Comparison of ENCODE assay signal across 2 cellular contexts in the genomic region with DNA sequence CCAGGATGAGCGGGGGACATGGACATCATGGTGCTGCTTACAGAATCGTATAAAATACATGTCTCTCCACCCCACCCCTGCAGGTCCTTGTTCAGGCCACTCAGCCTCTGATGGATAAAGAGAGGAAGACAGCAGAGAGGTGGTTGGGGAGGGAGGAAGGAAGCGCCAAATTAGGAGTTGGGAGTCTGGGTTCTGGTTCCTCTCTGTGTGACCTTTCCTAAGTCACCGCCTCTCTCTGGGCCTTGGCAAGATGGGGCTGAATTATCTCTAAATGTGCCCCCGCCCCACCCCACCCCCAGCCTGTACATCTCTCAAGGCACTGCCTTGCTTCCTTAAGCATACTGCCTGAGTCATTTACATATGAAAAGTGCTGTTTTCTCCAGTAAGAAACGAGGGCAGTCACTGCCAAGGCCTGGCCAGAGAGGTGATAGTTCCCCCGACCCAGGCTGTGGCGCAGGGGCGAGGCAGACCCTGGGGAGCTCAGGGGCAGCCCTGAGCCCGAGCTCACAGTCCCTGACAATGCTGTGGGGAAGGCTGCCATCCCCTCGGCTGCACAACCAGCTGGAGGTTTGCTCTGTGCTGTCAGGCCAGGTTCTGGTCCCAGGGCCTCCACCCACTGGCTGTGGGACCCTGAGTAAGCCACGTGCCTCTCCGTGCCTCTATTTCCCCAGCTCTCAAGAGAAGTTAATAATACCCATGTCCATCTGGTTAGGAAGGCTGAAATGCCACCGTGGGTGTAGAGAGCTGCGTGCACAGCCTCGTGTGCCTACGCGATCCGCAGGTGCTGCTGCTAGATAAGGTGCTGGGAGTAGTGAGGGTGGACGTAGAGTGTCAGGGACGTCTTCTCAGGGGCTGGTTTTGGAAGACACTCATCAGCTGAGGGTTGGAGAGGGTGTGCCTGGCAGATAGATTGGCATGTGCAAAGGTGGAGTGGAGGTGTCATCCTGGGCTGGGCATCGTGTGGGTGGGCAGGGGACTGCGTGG.
TF ChIP-seq lines count a peak whose summit lies in the region.

No MANE protein-coding gene starts in this region.

TF ChIP-seq in GM12878, 131 proteins besides CTCF, POLR2A, EP300 and RAD21:
- peak; percentile 51 to 75; a peak in 3 of 4 replicates for TF ChIP-seq SRF (IDR thresholded peaks at IDR 0.05; ENCODE audit: low read depth in 2 of 2, low read length in 2 of 2)
- TF ChIP-seq PRDM15 (CRISPR knock-in tag; IDR thresholded peaks at IDR 0.05), result no peak

TF ChIP-seq in SK-N-SH, 30 proteins besides CTCF, POLR2A, EP300 and RAD21:
- TF ChIP-seq TEAD4 (IDR thresholded peaks at IDR 0.05; ENCODE audit: borderline replicate concordance, insufficient read depth) (no peak), MEF2A (IDR thresholded peaks at IDR 0.05; ENCODE audit: borderline replicate concordance, low read depth) (no peak), SIN3A (IDR thresholded peaks at IDR 0.05; ENCODE audit: borderline replicate concordance, low read depth, low read length) (no peak), CHD2 (IDR thresholded peaks at IDR 0.05; ENCODE audit: low read length, partially characterized antibody) (no peak), USF1 (IDR thresholded peaks at IDR 0.05; ENCODE audit: borderline replicate concordance, low read depth) (no peak)
TF ChIP-seq in SK-N-SH: peak in this region for 0.
